Comparison of ENCODE assay signal across 8 cellular contexts in the genomic region with DNA sequence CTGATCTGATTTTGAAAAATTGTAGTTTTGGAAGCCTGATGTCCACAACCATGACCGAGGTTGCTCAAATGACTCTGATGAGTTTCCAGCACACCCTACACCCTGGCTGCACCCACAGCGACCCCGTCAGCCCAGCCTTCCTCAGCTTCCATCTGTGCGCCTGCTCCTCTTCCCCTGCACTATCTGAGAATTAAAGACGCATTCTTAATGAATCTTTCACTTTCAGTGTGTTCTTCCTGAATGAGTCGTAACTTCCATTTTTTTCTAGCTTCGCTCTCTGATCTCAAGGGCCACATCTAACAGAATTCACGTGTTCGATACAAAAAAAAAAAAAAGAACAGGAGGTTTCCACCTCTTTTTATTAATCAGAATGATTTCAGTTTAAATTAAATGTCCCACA. TPM values are rescaled to one million over a fixed set of nuclear protein-coding genes. Genes with fewer than 3 reads are reported as not detected.
A peak's percentile ranks its signal among the peaks of the same experiment; 100 is the strongest.
DNase-seq lines count a peak whose midpoint lies in the region; ATAC-seq and TF ChIP-seq lines count a peak whose summit lies in the region.

No MANE protein-coding gene starts in this region.

- H3K4me2 ChIP-seq in Loucy (ENCODE audit: low read depth, low read length, poor library complexity, severe bottlenecking), result peak overlapping the region; percentile 75

- peaks cover 37% of the 10 kb centered on the region for H3K4me1 ChIP-seq in Loucy (ENCODE audit: insufficient read depth, low read length, poor library complexity, severe bottlenecking)

- H3K27me3 ChIP-seq in Loucy (ENCODE audit: insufficient read depth, low read length, poor library complexity, severe bottlenecking), result no peaks in the 10 kb centered on the region

- H4K20me1 ChIP-seq in Loucy (ENCODE audit: insufficient read depth, low read length, poor library complexity, severe bottlenecking), result no peaks in the 10 kb centered on the region

- DNase-seq in Daoy (ENCODE audit: low read depth) (peak; percentile 56), left lobe of liver (ENCODE audit: low spot score) (no peak), T-helper 9 cell (no peak), NCI-H2081 (lab: John Stamatoyannopoulos, UW) (no peak)
- peak; percentile 55 for DNase-seq in activated naive CD4-positive, alpha-beta T cell treated with anti-CD3 and anti-CD28 coated beads, Interleukin-2, amount 50 U/mL, for 16 hours
- DNase-seq in stimulated activated naive CD8-positive, alpha-beta T cell treated with anti-CD3 and anti-CD28 coated beads, Interleukin-15, Interleukin-2, amounts not matched to agents 100 U/mL and 50 U/mL, for 24 hours, result peak; percentile 56

- peak overlapping the region; percentile 50 for H3K9ac ChIP-seq in Loucy (ENCODE audit: low read depth, low read length, poor library complexity, severe bottlenecking)

- H3K79me2 ChIP-seq in Loucy (ENCODE audit: insufficient read depth, low read length), result no peaks in the 10 kb centered on the region

- no peak for TF ChIP-seq CTCF in Loucy (conservative IDR thresholded peaks at IDR 0.05; ENCODE audit: low read length)

- H3K9me2 ChIP-seq in Loucy (replicated peaks; ENCODE audit: low read depth, low read length), result no peaks in the 10 kb centered on the region

- H3K36me3 ChIP-seq in Loucy (ENCODE audit: insufficient read depth, low read length), result no peaks in the 10 kb centered on the region

- H3K4me3 ChIP-seq in Loucy (ENCODE audit: low read length, poor library complexity, severe bottlenecking), result peak overlapping the region; percentile 58

- ATAC-seq in GM21515 (IDR thresholded peaks at IDR 0.05; ENCODE audit: unreplicated experiment) (peak; percentile 60), left lobe of liver (peak; percentile 65)
- ATAC-seq in stimulated activated naive CD8-positive, alpha-beta T cell treated with anti-CD3 and anti-CD28 coated beads, Interleukin-15, Interleukin-2, amounts not matched to agents 100 U/mL and 50 U/mL, for 24 hours, result peak; percentile 80

- no peaks in the 10 kb centered on the region for H3F3A ChIP-seq in Loucy (ENCODE audit: low read depth)

- no peaks in the 10 kb centered on the region for H3K9me3 ChIP-seq in Loucy (ENCODE audit: insufficient read depth, low read depth, low read length)

- H2AFZ ChIP-seq in Loucy (ENCODE audit: low read length), result peak overlapping the region; percentile 62

RNA-seq across cellular contexts. Expression of a gene that starts 21.3 kb away (rescaled TPM):
- total RNA-seq in Daoy (2014; rRNA removed; shearing (Covaris generic)), result 7.0 and 7.9 TPM in 2 replicates
- 43.3 TPM for total RNA-seq in left lobe of liver

Comparison
In these comparisons a context has a peak if more than half of its experiments do, and no peak if none do; other contexts are left out.
1. DNase-seq: peak in Daoy (single experiment), activated naive CD4-positive, alpha-beta T cell treated with anti-CD3 and anti-CD28 coated beads, Interleukin-2, amount 50 U/mL, for 16 hours (single experiment) and stimulated activated naive CD8-positive, alpha-beta T cell treated with anti-CD3 and anti-CD28 coated beads, Interleukin-15, Interleukin-2, amounts not matched to agents 100 U/mL and 50 U/mL, for 24 hours (single experiment); none in left lobe of liver (single experiment), T-helper 9 cell (single experiment) and NCI-H2081 (0 of 2).
2. Peak in every context shown above with its lines, with median percentiles within 50 percentile points of each other: ATAC-seq.